In the genomic region with DNA sequence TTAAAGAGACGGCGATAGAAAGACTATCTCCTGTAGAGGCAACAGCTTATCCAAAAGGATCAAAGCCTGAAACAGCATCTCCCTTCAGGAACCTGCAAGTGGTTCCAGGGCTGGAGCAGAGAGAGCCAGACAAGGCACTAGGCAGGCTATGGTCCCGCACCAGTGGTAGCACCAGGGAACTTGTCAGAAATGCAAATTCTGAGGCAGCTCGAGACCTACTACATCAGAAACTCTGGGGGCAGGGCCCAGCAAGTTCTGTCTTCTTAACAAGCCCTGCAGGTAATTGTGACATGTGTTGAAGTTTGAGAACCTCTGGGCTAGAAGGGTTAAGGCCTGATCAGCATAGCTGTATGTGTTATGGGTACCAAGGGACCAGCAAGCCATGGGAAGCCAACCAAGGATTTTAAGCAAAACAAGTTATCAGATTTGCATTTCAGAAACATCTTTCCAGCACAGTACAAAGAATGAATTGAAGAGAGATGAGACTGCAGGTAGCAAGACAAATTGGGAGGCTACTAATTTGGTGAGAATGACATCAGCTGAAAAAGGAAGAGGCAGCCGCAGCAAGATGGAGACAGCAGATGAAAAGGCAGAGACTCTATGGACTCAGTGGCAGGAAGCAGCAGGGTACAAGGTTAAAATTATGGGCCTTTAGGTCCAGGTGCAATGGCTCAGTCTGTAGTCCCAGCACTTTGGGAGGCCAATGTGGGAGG, we compare ENCODE assay signal across 11 cellular contexts.
A peak's percentile ranks its signal among the peaks of the same experiment; 100 is the strongest.
DNase-seq lines count a peak whose midpoint lies in the region; ATAC-seq, FAIRE-seq and TF ChIP-seq lines count a peak whose summit lies in the region.
"Had no signal": no experiment of that assay in that cellular context is flagged by ENCODE, and none has a peak within 500 bp of the region (broad histone marks: within the 10 kb centered on the region; RNA-seq: fewer than 3 reads in every experiment).

No MANE protein-coding gene starts in this region.

- no peak overlapping the region for H3K4me3 ChIP-seq in neural progenitor cell
- H3K4me3 ChIP-seq: right lobe of liver, transverse colon had no signal

- no peak overlapping the region for H2AFZ ChIP-seq in neural progenitor cell (replicated peaks)

- H3K9ac ChIP-seq in neural progenitor cell: no peak overlapping the region

- ATAC-seq in GM19023 (IDR thresholded peaks at IDR 0.05; ENCODE audit: unreplicated experiment) (peak; percentile 97), HG02588 (IDR thresholded peaks at IDR 0.05; ENCODE audit: unreplicated experiment) (peak; percentile 96)
- ATAC-seq: right lobe of liver had no signal

- H3K36me3 Mint-ChIP-seq in neural progenitor cell: peaks cover 11% of the 10 kb centered on the region

- no peak overlapping the region for H3K4me2 ChIP-seq in neural progenitor cell

- no peaks in the 10 kb centered on the region for H3F3A ChIP-seq in neural progenitor cell (ENCODE audit: low read depth)

- no peak overlapping the region for H3K4me3 Mint-ChIP-seq in neural progenitor cell

- DNase-seq in neural progenitor cell (ENCODE audit: low spot score) (no peak), NCI-H2227 (lab: John Stamatoyannopoulos, UW; ENCODE audit: unreplicated experiment) (no peak), NCI-H2029 treated with DMSO at 0.1 percent for 48 hours (lab: John Stamatoyannopoulos, UW) (no peak), H54 (ENCODE audit: insufficient read length, low spot score) (no peak), EL (no peak)
- DNase-seq: activated naive CD4-positive, alpha-beta T cell treated with Interleukin-2 at 50 U/mL for 16 hours; right lobe of liver; transverse colon had no signal

- TF ChIP-seq CTCF in neural progenitor cell (IDR thresholded peaks at IDR 0.05): no peak

- H3K36me3 ChIP-seq in KOPT-K1 (ENCODE audit: insufficient read depth, low read length) (no peaks in the 10 kb centered on the region), neural progenitor cell (no peaks in the 10 kb centered on the region)
- H3K36me3 ChIP-seq: right lobe of liver, transverse colon had no signal

- H3K27me3 ChIP-seq in neural progenitor cell: no peaks in the 10 kb centered on the region
- H3K27me3 ChIP-seq: right lobe of liver, transverse colon had no signal

- H3K79me2 ChIP-seq in neural progenitor cell (ENCODE audit: low read depth): no peaks in the 10 kb centered on the region

- no peaks in the 10 kb centered on the region for H3K9me3 ChIP-seq in KOPT-K1 (ENCODE audit: insufficient read depth, low read length, poor library complexity, severe bottlenecking)
- H3K9me3 ChIP-seq in neural progenitor cell (ENCODE audit: low read depth): no peaks in the 10 kb centered on the region
- H3K9me3 ChIP-seq: right lobe of liver, transverse colon had no signal

- no peaks in the 10 kb centered on the region for H3K27me3 Mint-ChIP-seq in neural progenitor cell (ENCODE audit: insufficient read depth, low read depth)

- FAIRE-seq in H54 (lab: Jason Lieb, UNC): no peak

- H3K27ac ChIP-seq in KOPT-K1 (ENCODE audit: low read depth, low read length, poor library complexity, severe bottlenecking) (peak overlapping the region; percentile 21), neural progenitor cell (no peak overlapping the region)
- H3K27ac ChIP-seq: right lobe of liver, transverse colon had no signal

- H3K4me1 Mint-ChIP-seq in neural progenitor cell: peaks cover 71% of the 10 kb centered on the region

- no peaks in the 10 kb centered on the region for H4K20me1 ChIP-seq in neural progenitor cell (ENCODE audit: low read depth)

- peaks cover 25% of the 10 kb centered on the region for H3K4me1 ChIP-seq in neural progenitor cell
- H3K4me1 ChIP-seq: right lobe of liver had no signal

- no peak for TF ChIP-seq POLR2A in H54 (IDR thresholded peaks at IDR 0.05; ENCODE audit: low read depth, low read length)

- peak overlapping the region; percentile 23 for H3K27ac Mint-ChIP-seq in neural progenitor cell

- H3K9me3 Mint-ChIP-seq in neural progenitor cell: peaks cover 11% of the 10 kb centered on the region
